ENCODE assay signal across 16 cellular contexts in genomic region chr6:99590728-99591672, GRCh38. TPM values are rescaled to one million over a fixed set of nuclear protein-coding genes. Genes with fewer than 3 reads are reported as not detected.
DNase-seq lines count a peak whose midpoint lies in the region; ATAC-seq and TF ChIP-seq lines count a peak whose summit lies in the region.
"Had no signal": no experiment of that assay in that cellular context is flagged by ENCODE, and none has a peak within 500 bp of the region (broad histone marks: within the 10 kb centered on the region; RNA-seq: fewer than 3 reads in every experiment).

No MANE protein-coding gene starts in this region.

- H3K27me3 ChIP-seq in mesendoderm (ENCODE audit: insufficient read depth, low read length, poor library complexity) (peaks cover 52% of the 10 kb centered on the region), dorsolateral prefrontal cortex (peaks cover 14 to 88% (median 81%) of the 10 kb centered on the region in 45 donors)

- peak overlapping the region; percentile 9 for H3K4me2 ChIP-seq in mesendoderm (ENCODE audit: low read length)

- no peak overlapping the region for H3K4ac ChIP-seq in mesendoderm (ENCODE audit: low read depth, low read length)

- TF ChIP-seq CTCF in 22Rv1 (IDR thresholded peaks at IDR 0.05) (peak; percentile 33), dorsolateral prefrontal cortex (IDR thresholded peaks at IDR 0.05 in 54 of 56, conservative IDR thresholded peaks at IDR 0.05 in 2 of 56; ENCODE audit: low read depth in 1 of 56, partially characterized antibody in 56 of 56) (no peak)

- H3K4me1 ChIP-seq in ES-I3 (ENCODE audit: insufficient read depth, low read length): peaks cover 4% of the 10 kb centered on the region; the same call in 1 of the 2 replicates
- H3K4me1 ChIP-seq in mesendoderm (ENCODE audit: control insufficient read depth, low read depth, low read length): no peaks in the 10 kb centered on the region
- H3K4me1 ChIP-seq: Caco-2 had no signal

- intact Hi-C loops in dorsolateral prefrontal cortex (cut with DNase I): no loop called here

- no peak overlapping the region for H2BK120ac ChIP-seq in mesendoderm (ENCODE audit: low read depth, low read length)

- H4K5ac ChIP-seq in mesendoderm (ENCODE audit: low read length): no peak overlapping the region

- no peak overlapping the region for H3K23ac ChIP-seq in mesendoderm (ENCODE audit: low read length)

- H4K8ac ChIP-seq in mesendoderm (ENCODE audit: low read depth, low read length): no peak overlapping the region

- WGBS in mesendoderm (ENCODE audit: extremely low coverage, insufficient coverage, low lambda C conversion rate): no CpG with 5 or more reads among the region's 63 CpGs

- H3K27ac ChIP-seq in 22Rv1: no peak overlapping the region
- H3K27ac ChIP-seq in mesendoderm (ENCODE audit: low read depth, low read length): no peak overlapping the region
- H3K27ac ChIP-seq in dorsolateral prefrontal cortex: no peak overlapping the region

- H3K18ac ChIP-seq in mesendoderm (ENCODE audit: low read length): no peak overlapping the region

- H2BK15ac ChIP-seq in mesendoderm (replicated peaks; ENCODE audit: low read depth): no peak overlapping the region

- H3K56ac ChIP-seq in mesendoderm (ENCODE audit: low read length): peak overlapping the region; percentile 31

- H3K79me1 ChIP-seq in mesendoderm (ENCODE audit: low read length): no peaks in the 10 kb centered on the region

- no peak overlapping the region for H3K4me3 ChIP-seq in mesendoderm (ENCODE audit: low read length)
- H3K4me3 ChIP-seq in dorsolateral prefrontal cortex: peak overlapping the region in 10 of 59 donors; percentile 3 to 41 (median 14)

- H2BK5ac ChIP-seq in mesendoderm (ENCODE audit: low read length): no peak overlapping the region

- H3K36me3 ChIP-seq in ES-I3 (ENCODE audit: insufficient read depth, low read length) (no peaks in the 10 kb centered on the region), mesendoderm (ENCODE audit: control insufficient read depth, insufficient read depth, low read length) (no peaks in the 10 kb centered on the region)

- ATAC-seq in HG03565 (IDR thresholded peaks at IDR 0.05; ENCODE audit: unreplicated experiment): no peak
- ATAC-seq: activated naive CD4-positive, alpha-beta T cell treated with anti-CD3 and anti-CD28 coated beads, Interleukin-2, amount 50 U/mL, for 72 hours had no signal

- DNase-seq in astrocyte of the hippocampus (ENCODE audit: low read depth, low spot score) (peak; percentile 46), mesendoderm (no peak), activated gamma-delta T cell (lab: John Stamatoyannopoulos, UW) (no peak), dorsolateral prefrontal cortex (no peak), middle frontal gyrus (ENCODE audit: extremely low spot score, low spot score) (no peak)
- DNase-seq: activated CD4-positive, CD25-positive, alpha-beta regulatory T cell; effector CD4-positive, alpha-beta T cell; hypothalamus; NCI-H1694 treated with DMSO at 0.1 percent for 48 hours; stimulated activated naive CD4-positive, alpha-beta T cell treated with Interleukin-2 at 50 U/mL for 16 hours had no signal

- H3K9me3 ChIP-seq in ES-I3 (ENCODE audit: control insufficient read depth, insufficient read depth, low read length): no peaks in the 10 kb centered on the region
- H3K9me3 ChIP-seq: Caco-2 had no signal

- H2AK5ac ChIP-seq in mesendoderm (ENCODE audit: low read length): no peak overlapping the region

- H3K9ac ChIP-seq in ES-I3 (ENCODE audit: low read depth, low read length) (peak overlapping the region; percentile 27; the same call in 1 of the 2 replicates), mesendoderm (ENCODE audit: low read length) (no peak overlapping the region)

- no peaks in the 10 kb centered on the region for H3K79me2 ChIP-seq in mesendoderm (ENCODE audit: control insufficient read depth, insufficient read depth, low read length)

RNA-seq across cellular contexts. Expression of gene PRDM13, which starts 15.6 kb away (rescaled TPM):
- 0.24 TPM for polyA plus RNA-seq in mesendoderm (2013, experiment 1 of 2)
- polyA plus RNA-seq in mesendoderm (2013, experiment 2 of 2): 0.29 TPM
- under 1 TPM in 1 of 120 experiments, not detected in 119; 0.13 TPM for total RNA-seq in dorsolateral prefrontal cortex
- total RNA-seq: activated naive CD4-positive, alpha-beta T cell treated with anti-CD3 and anti-CD28 coated beads, Interleukin-2, amount 50 U/mL, for 72 hours; RPMI7951 had no signal

RNA-seq across cellular contexts. Expression of gene CCNC, which starts 22.5 kb away (rescaled TPM):
- polyA plus RNA-seq in mesendoderm (2013, experiment 1 of 2): 79.3 TPM
- 78.7 TPM for polyA plus RNA-seq in mesendoderm (2013, experiment 2 of 2)
- 10 to 100 TPM; 26.4 to 67.5 (median 43.5) TPM for total RNA-seq in dorsolateral prefrontal cortex
